Comparison of ENCODE assay signal across 32 cellular contexts in the genomic region with DNA sequence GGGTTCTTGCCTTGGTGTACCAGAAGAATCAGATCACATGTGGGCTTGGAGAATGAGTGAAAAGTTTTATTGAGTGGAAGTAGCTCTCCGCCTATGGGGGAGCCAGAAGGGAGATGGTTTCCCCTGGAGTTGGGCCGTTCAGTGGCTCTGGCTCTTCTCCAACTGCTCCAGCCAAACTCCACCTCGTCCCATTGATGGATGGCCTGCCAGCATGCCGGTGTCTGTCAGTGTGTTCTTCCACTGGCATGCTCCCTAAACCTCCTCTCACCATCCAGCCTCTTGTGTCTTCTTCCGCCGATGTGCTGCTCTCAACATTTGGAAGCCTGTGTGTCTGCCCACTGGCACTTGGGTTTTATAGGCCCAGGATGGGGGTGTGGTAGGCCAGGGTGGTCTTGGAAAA.
"Had no signal": no experiment of that assay in that cellular context is flagged by ENCODE, and none has a peak within 500 bp of the region (broad histone marks: within the 10 kb centered on the region; RNA-seq: fewer than 3 reads in every experiment).

No MANE protein-coding gene starts in this region.

- ATAC-seq: activated CD8-positive, alpha-beta T cell treated with anti-CD3 and anti-CD28 coated beads for 36 hours; activated naive CD4-positive, alpha-beta T cell treated with anti-CD3 and anti-CD28 coated beads, Interleukin-2, amount 50 U/mL, for 72 hours; activated T-cell treated with anti-CD3 and anti-CD28 coated beads, Interleukin-2, amount 50 U/mL, for 4 hours; activated T-cell treated with anti-CD3 and anti-CD28 coated beads, Interleukin-2, amount 50 U/mL, for 72 hours; activated T-helper 17 cell treated with anti-CD3 and anti-CD28 coated beads, Interleukin-2, amount 50 U/mL, for 72 hours; body of pancreas had no signal

- DNase-seq: activated B cell treated with CpG ODN at 0.5 μM for 24 hours; activated CD4-positive, alpha-beta memory T cell treated with anti-CD3 and anti-CD28 coated beads for 36 hours; activated CD4-positive, alpha-beta T cell treated with anti-CD3 and anti-CD28 coated beads for 4 hours; activated CD4-positive, alpha-beta T cell treated with anti-CD3 and anti-CD28 coated beads, Interleukin-2, amount 10 ng/mL, durations not matched to agents 24 days and 14 days; activated CD4-positive, alpha-beta T cell treated with anti-CD3 and anti-CD28 coated beads, Interleukin-2, amount 50 U/mL, for 1 hour; activated CD4-positive, alpha-beta T cell treated with anti-CD3 and anti-CD28 coated beads, Interleukin-2, amount 50 U/mL, for 4 hours; activated CD4-positive, CD25-positive, alpha-beta regulatory T cell treated with anti-CD3 and anti-CD28 coated beads, Interleukin-2, amount 50 U/mL, for 72 hours; activated CD8-positive, alpha-beta memory T cell treated with anti-CD3 and anti-CD28 coated beads, Interleukin-2, amount 50 U/mL, for 4 hours; activated CD8-positive, alpha-beta T cell treated with anti-CD3 and anti-CD28 coated beads for 36 hours; activated effector memory CD4-positive, alpha-beta T cell treated with anti-CD3 and anti-CD28 coated beads, Interleukin-2, amount 50 U/mL, for 16 hours; activated gamma-delta T cell treated with Interleukin-2 at 50 U/mL for 16 hours; activated naive CD4-positive, alpha-beta T cell; activated naive CD4-positive, alpha-beta T cell treated with anti-CD3 and anti-CD28 coated beads for 36 hours; activated naive CD4-positive, alpha-beta T cell treated with anti-CD3 and anti-CD28 coated beads, Interleukin-2, amount 50 U/mL, for 16 hours; activated naive CD8-positive, alpha-beta T cell treated with anti-CD3 and anti-CD28 coated beads for 36 hours; activated T-cell treated with anti-CD3 and anti-CD28 coated beads for 4 hours; activated T-cell treated with anti-CD3 and anti-CD28 coated beads, Interleukin-2, amount 50 U/mL, for 1 hour; activated T-cell treated with anti-CD3 and anti-CD28 coated beads, Interleukin-2, amount 50 U/mL, for 4 hours; activated T-cell treated with anti-CD3 and anti-CD28 coated beads, Interleukin-2, amount 50 U/mL, for 72 hours; adrenal gland; amniotic stem cell; aorta; body of pancreas; brain microvascular endothelial cell; central memory CD4-positive, alpha-beta T cell; T-helper 2 cell; T-helper 9 cell had no signal

- H3K4me1 Mint-ChIP-seq: activated B cell treated with CpG ODN at 0.5 μM for 24 hours; activated CD4-positive, alpha-beta T cell treated with anti-CD3 and anti-CD28 coated beads, Interleukin-2, amount 10 ng/mL, durations not matched to agents 24 days and 14 days; activated naive CD8-positive, alpha-beta T cell treated with anti-CD3 and anti-CD28 coated beads for 36 hours; activated T-helper 17 cell treated with anti-CD3 and anti-CD28 coated beads, Interleukin-2, amount 50 U/mL, for 72 hours had no signal

- H3K27ac ChIP-seq: adrenal gland, body of pancreas, brain microvascular endothelial cell, breast epithelium had no signal

- H3K4me1 ChIP-seq: body of pancreas, breast epithelium had no signal

- H3K27me3 ChIP-seq: adrenal gland, body of pancreas, brain microvascular endothelial cell, breast epithelium had no signal

- H3K27ac Mint-ChIP-seq: activated B cell treated with CpG ODN at 0.5 μM for 24 hours; activated CD4-positive, alpha-beta memory T cell treated with anti-CD3 and anti-CD28 coated beads for 36 hours; activated CD4-positive, alpha-beta T cell treated with anti-CD3 and anti-CD28 coated beads, Interleukin-2, amount 10 ng/mL, durations not matched to agents 24 days and 14 days; activated CD8-positive, alpha-beta T cell treated with anti-CD3 and anti-CD28 coated beads for 36 hours; activated naive CD4-positive, alpha-beta T cell treated with anti-CD3 and anti-CD28 coated beads for 36 hours; activated naive CD4-positive, alpha-beta T cell treated with anti-CD3 and anti-CD28 coated beads, Interleukin-2, amount 50 U/mL, for 72 hours; activated naive CD8-positive, alpha-beta T cell treated with anti-CD3 and anti-CD28 coated beads for 36 hours; activated T-cell treated with anti-CD3 and anti-CD28 coated beads, Interleukin-2, amount 50 U/mL, for 72 hours; activated T-helper 1 cell treated with anti-CD3 and anti-CD28 coated beads, Interleukin-12 subunit alpha, Interleukin-12 subunit beta, Interleukin-2, Interleukin-4 antibody, amounts not matched to agents 30 ng/mL and 10 ng/mL and 1 ng/mL, durations not matched to agents 14 hours and 24 hours and 36 hours; activated T-helper 17 cell treated with anti-CD3 and anti-CD28 coated beads, Interleukin-2, amount 50 U/mL, for 72 hours; T-helper 2 cell treated with Interferon-gamma antibody and Interleukin-4, amounts not matched to agents 5 μg/mL and 100 μg/mL, for 36 hours had no signal

- H3K4me3 Mint-ChIP-seq: activated B cell treated with CpG ODN at 0.5 μM for 24 hours; activated CD4-positive, alpha-beta memory T cell treated with anti-CD3 and anti-CD28 coated beads for 36 hours; activated CD4-positive, alpha-beta T cell treated with anti-CD3 and anti-CD28 coated beads, Interleukin-2, amount 10 ng/mL, durations not matched to agents 24 days and 14 days; activated CD8-positive, alpha-beta T cell treated with anti-CD3 and anti-CD28 coated beads for 36 hours; activated naive CD4-positive, alpha-beta T cell treated with anti-CD3 and anti-CD28 coated beads for 36 hours; activated naive CD8-positive, alpha-beta T cell treated with anti-CD3 and anti-CD28 coated beads for 36 hours; activated T-cell treated with anti-CD3 and anti-CD28 coated beads, Interleukin-2, amount 50 U/mL, for 4 hours; activated T-cell treated with anti-CD3 and anti-CD28 coated beads, Interleukin-2, amount 50 U/mL, for 72 hours; activated T-helper 1 cell treated with anti-CD3 and anti-CD28 coated beads, Interleukin-12 subunit alpha, Interleukin-12 subunit beta, Interleukin-2, Interleukin-4 antibody, amounts not matched to agents 30 ng/mL and 10 ng/mL and 1 ng/mL, durations not matched to agents 14 hours and 24 hours and 36 hours; activated T-helper 17 cell treated with anti-CD3 and anti-CD28 coated beads, Interleukin-2, amount 50 U/mL, for 72 hours; T-helper 2 cell treated with Interferon-gamma antibody and Interleukin-4, amounts not matched to agents 5 μg/mL and 100 μg/mL, for 36 hours had no signal

- H3K36me3 ChIP-seq: adrenal gland, brain microvascular endothelial cell, breast epithelium had no signal

- H3K9me3 ChIP-seq: adrenal gland, body of pancreas had no signal

- H3K4me3 ChIP-seq: adrenal gland, body of pancreas, breast epithelium had no signal

- H3K9me3 Mint-ChIP-seq: activated CD4-positive, alpha-beta T cell treated with anti-CD3 and anti-CD28 coated beads, Interleukin-2, amount 10 ng/mL, durations not matched to agents 24 days and 14 days; activated CD8-positive, alpha-beta T cell treated with anti-CD3 and anti-CD28 coated beads for 36 hours; activated T-helper 1 cell treated with anti-CD3 and anti-CD28 coated beads, Interleukin-12 subunit alpha, Interleukin-12 subunit beta, Interleukin-2, Interleukin-4 antibody, amounts not matched to agents 30 ng/mL and 10 ng/mL and 1 ng/mL, durations not matched to agents 14 hours and 24 hours and 36 hours; activated T-helper 17 cell treated with anti-CD3 and anti-CD28 coated beads, Interleukin-2, amount 50 U/mL, for 72 hours; T-helper 2 cell treated with Interferon-gamma antibody and Interleukin-4, amounts not matched to agents 5 μg/mL and 100 μg/mL, for 36 hours had no signal

- H3K36me3 Mint-ChIP-seq: activated CD4-positive, alpha-beta memory T cell treated with anti-CD3 and anti-CD28 coated beads for 36 hours; activated naive CD8-positive, alpha-beta T cell treated with anti-CD3 and anti-CD28 coated beads for 36 hours had no signal
